2 cellular contexts compared by ENCODE assay signal in genomic region chrX:48508400-48509244, GRCh38.
TF ChIP-seq lines count a peak whose summit lies in the region.

Gene PORCN (plus strand): TSS chrX:48508992. CDS start chrX:48509821, 829 bp downstream.

TF ChIP-seq in HEK293, 187 proteins besides CTCF, POLR2A, EP300 and RAD21 (continued from another document and continues in another):
- no peak for TF ChIP-seq ZNF830 (tag by site-specific recombination; IDR thresholded peaks at IDR 0.05; ENCODE audit: low read depth)
- no peak for TF ChIP-seq ZNF514 (tag by site-specific recombination; IDR thresholded peaks at IDR 0.05)
- TF ChIP-seq ZNF777 (tag by site-specific recombination; IDR thresholded peaks at IDR 0.05; ENCODE audit: borderline replicate concordance): peak; percentile 25; the same call in 1 of the 2 replicates
- no peak for TF ChIP-seq ZNF148 (tag by site-specific recombination; IDR thresholded peaks at IDR 0.05; ENCODE audit: borderline replicate concordance)
- no peak for TF ChIP-seq HOXC10 (CRISPR knock-in tag; IDR thresholded peaks at IDR 0.05)
- TF ChIP-seq ZNF112 (tag by site-specific recombination; IDR thresholded peaks at IDR 0.05): no peak
- TF ChIP-seq KLF9 (tag by site-specific recombination; IDR thresholded peaks at IDR 0.05; ENCODE audit: low read depth): peak; percentile 45; the same call in 1 of the 2 replicates
- TF ChIP-seq ZNF426 (tag by site-specific recombination; IDR thresholded peaks at IDR 0.05): no peak
- TF ChIP-seq ZNF548 (tag by site-specific recombination; IDR thresholded peaks at IDR 0.05): no peak
- no peak for TF ChIP-seq ZNF660 (tag by site-specific recombination; IDR thresholded peaks at IDR 0.05)
- TF ChIP-seq PRDM1 (tag by site-specific recombination; IDR thresholded peaks at IDR 0.05): no peak
- no peak for TF ChIP-seq ZNF645 (tag by site-specific recombination; IDR thresholded peaks at IDR 0.05)
- no peak for TF ChIP-seq ZNF707 (tag by site-specific recombination; IDR thresholded peaks at IDR 0.05)
- TF ChIP-seq ZNF555 (tag by site-specific recombination; conservative IDR thresholded peaks at IDR 0.05): no peak
- no peak for TF ChIP-seq ZNF626 (tag by site-specific recombination; IDR thresholded peaks at IDR 0.05)
- no peak for TF ChIP-seq BCL11B (tag by site-specific recombination; IDR thresholded peaks at IDR 0.05; ENCODE audit: low read depth)
- TF ChIP-seq ZNF580 (tag by site-specific recombination; IDR thresholded peaks at IDR 0.05): no peak
- no peak for TF ChIP-seq ZNF114 (tag by site-specific recombination; IDR thresholded peaks at IDR 0.05)
- no peak for TF ChIP-seq ZNF510 (tag by site-specific recombination; IDR thresholded peaks at IDR 0.05; ENCODE audit: insufficient replicate concordance)
- no peak for TF ChIP-seq ZFP3 (tag by site-specific recombination; IDR thresholded peaks at IDR 0.05; ENCODE audit: low read depth)
- TF ChIP-seq ZBTB44 (tag by site-specific recombination; IDR thresholded peaks at IDR 0.05): no peak
- peak; percentile 38; the same call in 1 of the 2 replicates for TF ChIP-seq PRDM10 (tag by site-specific recombination; IDR thresholded peaks at IDR 0.05)
- no peak for TF ChIP-seq ZNF610 (tag by site-specific recombination; IDR thresholded peaks at IDR 0.05; ENCODE audit: borderline replicate concordance)

TF ChIP-seq in K562, 482 proteins besides CTCF, POLR2A, EP300 and RAD21 (continued from another document and continues in another):
- TF ChIP-seq IRF9 (tag; IDR thresholded peaks at IDR 0.05) (no peak), ZNF717 (CRISPR knock-in tag; IDR thresholded peaks at IDR 0.05) (no peak), KDM2B (CRISPR knock-in tag; IDR thresholded peaks at IDR 0.05) (no peak), ZNF696 (CRISPR knock-in tag; conservative IDR thresholded peaks at IDR 0.05) (no peak), DDX20 (tag; IDR thresholded peaks at IDR 0.05; ENCODE audit: low read depth) (no peak), TAF7 (tag; IDR thresholded peaks at IDR 0.05) (no peak), CAMTA2 (CRISPR knock-in tag; conservative IDR thresholded peaks at IDR 0.05) (no peak), TBL1XR1 (IDR thresholded peaks at IDR 0.05; ENCODE audit: low read length in 2 of 2) (no peak), TRIM24 (IDR thresholded peaks at IDR 0.05) (peak in 1 of 2 experiments; percentile 41; a peak in 1 of 4 replicates), HNRNPH1 (optimal IDR thresholded peaks at IDR 0.05; ENCODE audit: low read depth, low read length) (no peak), ZNF263 (CRISPR knock-in tag; IDR thresholded peaks at IDR 0.05; ENCODE audit: borderline replicate concordance) (0 out of 2 replicates have a peak, but pooled peaks have one; percentile 20), BDP1 (IDR thresholded peaks at IDR 0.05; ENCODE audit: insufficient read depth, insufficient read length) (no peak), SNIP1 (IDR thresholded peaks at IDR 0.05; ENCODE audit: low read depth) (no peak), CREBBP (IDR thresholded peaks at IDR 0.05; ENCODE audit: low read depth, low read length) (no peak), ZNF444 (CRISPR knock-in tag; IDR thresholded peaks at IDR 0.05) (no peak), ZNF140 (CRISPR knock-in tag; IDR thresholded peaks at IDR 0.05) (no peak), ZC3H4 (CRISPR knock-in tag; IDR thresholded peaks at IDR 0.05; ENCODE audit: borderline replicate concordance) (no peak), AFF4 (CRISPR knock-in tag; IDR thresholded peaks at IDR 0.05) (no peak), STAT5A (IDR thresholded peaks at IDR 0.05; ENCODE audit: borderline replicate concordance, low read length) (no peak), TSHZ1 (CRISPR knock-in tag; IDR thresholded peaks at IDR 0.05) (no peak), HDAC1 (IDR thresholded peaks at IDR 0.05) (peak in 1 of 2 experiments; percentile 48; a peak in 1 of 4 replicates), ZNF384 (IDR thresholded peaks at IDR 0.05; ENCODE audit: low read depth, low read length) (no peak), TEAD4 (IDR thresholded peaks at IDR 0.05; ENCODE audit: low read length) (0 out of 2 replicates have a peak, but pooled peaks have one; percentile 11), TEAD4 (CRISPR knock-in tag; IDR thresholded peaks at IDR 0.05; ENCODE audit: borderline replicate concordance) (no peak), NONO (IDR thresholded peaks at IDR 0.05; ENCODE audit: low read depth in 2 of 2, low read length in 1 of 2) (no peak), NR2C1 (IDR thresholded peaks at IDR 0.05) (no peak), NR2C1 (tag; IDR thresholded peaks at IDR 0.05) (no peak), CCNT2 (IDR thresholded peaks at IDR 0.05; ENCODE audit: borderline replicate concordance, extremely low read depth, insufficient read length, low read depth, low read length) (peak; percentile 24), NKRF (IDR thresholded peaks at IDR 0.05; ENCODE audit: borderline replicate concordance) (0 out of 2 replicates have a peak, but pooled peaks have one; percentile 20), TAF1 (IDR thresholded peaks at IDR 0.05; ENCODE audit: control insufficient read depth, extremely low read depth, insufficient read depth, low read length, severe bottlenecking) (peak; percentile 35), STAG1 (CRISPR knock-in tag; IDR thresholded peaks at IDR 0.05; ENCODE audit: borderline replicate concordance) (no peak), PHF8 (IDR thresholded peaks at IDR 0.05; ENCODE audit: borderline replicate concordance, low read length) (peak; percentile 71; the same call in 1 of the 2 replicates), KAT8 (IDR thresholded peaks at IDR 0.05; ENCODE audit: low read depth) (no peak), CBFB (CRISPR knock-in tag; IDR thresholded peaks at IDR 0.05) (no peak), E2F3 (CRISPR knock-in tag; IDR thresholded peaks at IDR 0.05) (no peak), ZNF311 (CRISPR knock-in tag; IDR thresholded peaks at IDR 0.05) (no peak), KLF16 (IDR thresholded peaks at IDR 0.05) (0 out of 2 replicates have a peak, but pooled peaks have one; percentile 19), PPARD (CRISPR knock-in tag; IDR thresholded peaks at IDR 0.05) (no peak), CREB3L1 (IDR thresholded peaks at IDR 0.05; ENCODE audit: borderline replicate concordance, low read depth) (no peak), ZNF639 (CRISPR knock-in tag; conservative IDR thresholded peaks at IDR 0.05 in 1 of 2, IDR thresholded peaks at IDR 0.05 in 1 of 2) (0 out of 4 replicates have a peak, but pooled peaks of 1 of the 2 experiments have one; percentile 18), NEUROD1 (IDR thresholded peaks at IDR 0.05; ENCODE audit: borderline replicate concordance, low read depth, low read length, partially characterized antibody) (peak; percentile 50), NBN (IDR thresholded peaks at IDR 0.05; ENCODE audit: low read depth) (peak; percentile 67; the same call in 1 of the 2 replicates), GTF2E2 (tag; IDR thresholded peaks at IDR 0.05) (no peak), ZNF124 (CRISPR knock-in tag; IDR thresholded peaks at IDR 0.05) (no peak), HMG20B (CRISPR knock-in tag; IDR thresholded peaks at IDR 0.05) (no peak), U2AF2 (optimal IDR thresholded peaks at IDR 0.05; ENCODE audit: low read depth, low read length) (no peak), KDM5B (IDR thresholded peaks at IDR 0.05; ENCODE audit: insufficient replicate concordance, low read depth, low read length) (no peak), ZNF23 (CRISPR knock-in tag; IDR thresholded peaks at IDR 0.05) (no peak)
